Comparison of ENCODE assay signal across 30 cellular contexts in the genomic region with DNA sequence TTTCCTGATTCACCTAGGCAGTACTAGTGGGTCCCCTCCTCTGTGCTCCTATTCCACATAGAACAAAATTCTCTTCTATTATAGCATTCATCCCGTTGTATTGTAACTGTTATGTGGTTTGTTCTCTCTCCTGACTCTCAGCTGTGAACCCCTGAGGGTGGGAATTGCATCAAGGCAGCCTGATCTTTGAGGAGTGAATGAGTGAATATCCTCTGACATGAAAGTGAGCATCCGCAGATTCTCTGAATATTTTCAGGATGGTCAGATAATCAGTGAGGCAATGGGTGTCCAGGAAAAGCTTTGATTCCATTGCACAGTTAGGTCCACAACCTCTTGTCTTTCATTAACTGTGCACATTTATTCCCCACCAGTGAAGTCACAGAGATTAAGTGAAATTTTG.
"Had no signal": no experiment of that assay in that cellular context is flagged by ENCODE, and none has a peak within 500 bp of the region (broad histone marks: within the 10 kb centered on the region; RNA-seq: fewer than 3 reads in every experiment).

No MANE protein-coding gene starts in this region.

- ATAC-seq: esophagus mucosa; gastroesophageal sphincter; heart right ventricle; left cardiac atrium; left lung; mucosa of descending colon; natural killer cell treated with Interleukin-12 subunit alpha and Interleukin-12 subunit beta and Interleukin-15 and Interleukin-18, amount 100 ng/mL, for 72 hours; sciatic nerve; stimulated activated naive B cell treated with anti-CD40 and anti-IgM and Interleukin-4, amounts not matched to agents 10 μg/mL and 1 μg/mL and 100 μg/mL, for 72 hours; upper lobe of right lung had no signal

- H3K4me1 Mint-ChIP-seq: naive B cell; stimulated activated naive B cell treated with anti-CD40 and anti-IgM and Interleukin-4, amounts not matched to agents 10 μg/mL and 1 μg/mL and 100 μg/mL, for 72 hours had no signal

- H3K4me3 Mint-ChIP-seq: dendritic cell treated with granulocyte-macrophage colony-stimulating factor and Interleukin-4, amounts not matched to agents 40 ng/mL and 50 ng/mL, for 4 days; endodermal cell; mesothelial cell of epicardium; naive B cell; natural killer cell treated with Interleukin-12 subunit alpha and Interleukin-12 subunit beta and Interleukin-15 and Interleukin-18, amount 100 ng/mL, for 72 hours; neural crest cell; stimulated activated naive B cell treated with anti-CD40 and anti-IgM and Interleukin-4, amounts not matched to agents 10 μg/mL and 1 μg/mL and 100 μg/mL, for 72 hours; stimulated activated naive CD8-positive, alpha-beta T cell treated with anti-CD3 and anti-CD28 coated beads, Interleukin-15, Interleukin-2, amounts not matched to agents 100 ng/mL and 50 ng/mL, for 24 hours had no signal

- H3K9ac ChIP-seq: parathyroid adenoma had no signal

- H3K9me3 ChIP-seq: colonic mucosa, left lung, mucosa of descending colon, prostate gland, spleen, transverse colon, upper lobe of right lung, uterus had no signal

- H3K27me3 ChIP-seq: colonic mucosa, gastroesophageal sphincter, right atrium auricular region, transverse colon, upper lobe of right lung, uterus had no signal

- H3K36me3 ChIP-seq: colonic mucosa, gastroesophageal sphincter, heart right ventricle, left lung, prostate gland, right atrium auricular region, spleen, transverse colon, upper lobe of right lung, uterus had no signal

- H3K36me3 Mint-ChIP-seq: mesothelial cell of epicardium; naive B cell; natural killer cell treated with Interleukin-12 subunit alpha and Interleukin-12 subunit beta and Interleukin-15 and Interleukin-18, amount 100 ng/mL, for 72 hours; stimulated activated naive B cell treated with anti-CD40 and anti-IgM and Interleukin-4, amounts not matched to agents 10 μg/mL and 1 μg/mL and 100 μg/mL, for 72 hours had no signal

- H3K4me3 ChIP-seq: colonic mucosa, gastroesophageal sphincter, heart right ventricle, left lung, mucosa of descending colon, prostate gland, right atrium auricular region, spleen, transverse colon, upper lobe of right lung, uterus had no signal

- H3K9me3 Mint-ChIP-seq: dendritic cell treated with granulocyte-macrophage colony-stimulating factor and Interleukin-4, amounts not matched to agents 40 ng/mL and 50 ng/mL, for 4 days; mesothelial cell of epicardium; natural killer cell treated with Interleukin-12 subunit alpha and Interleukin-12 subunit beta and Interleukin-15 and Interleukin-18, amount 100 ng/mL, for 72 hours; neural crest cell; stimulated activated naive B cell treated with anti-CD40 and anti-IgM and Interleukin-4, amounts not matched to agents 10 μg/mL and 1 μg/mL and 100 μg/mL, for 72 hours; stimulated activated naive CD8-positive, alpha-beta T cell treated with anti-CD3 and anti-CD28 coated beads, Interleukin-15, Interleukin-2, amounts not matched to agents 100 ng/mL and 50 ng/mL, for 24 hours had no signal

- DNase-seq: colonic mucosa; effector CD8-positive, alpha-beta T cell; endodermal cell; foreskin fibroblast; heart right ventricle; hippocampal formation; left cardiac atrium; left lung; mesenchymal stem cell; mucosa of descending colon; naive B cell; spleen; stimulated activated CD4-positive, alpha-beta T cell treated with anti-CD3 and anti-CD28 coated beads, Interleukin-2, amount 100 ng/mL, for 48 hours; stimulated activated naive B cell treated with anti-CD40 and anti-IgM and Interleukin-4, amounts not matched to agents 10 μg/mL and 1 μg/mL and 100 μg/mL, for 72 hours; transverse colon; upper lobe of right lung; uterus had no signal

- H3K27ac ChIP-seq: colonic mucosa, epithelial cell of prostate, gastroesophageal sphincter, heart right ventricle, left lung, parathyroid adenoma, prostate gland, right atrium auricular region, spleen, transverse colon, upper lobe of right lung, uterus had no signal

- H3K79me2 ChIP-seq: parathyroid adenoma had no signal

- H3K27ac Mint-ChIP-seq: dendritic cell treated with granulocyte-macrophage colony-stimulating factor and Interleukin-4, amounts not matched to agents 40 ng/mL and 50 ng/mL, for 4 days; endodermal cell; mesothelial cell of epicardium; naive B cell; natural killer cell treated with Interleukin-12 subunit alpha and Interleukin-12 subunit beta and Interleukin-15 and Interleukin-18, amount 100 ng/mL, for 72 hours; stimulated activated naive B cell treated with anti-CD40 and anti-IgM and Interleukin-4, amounts not matched to agents 10 μg/mL and 1 μg/mL and 100 μg/mL, for 72 hours; stimulated activated naive CD8-positive, alpha-beta T cell treated with anti-CD3 and anti-CD28 coated beads, Interleukin-15, Interleukin-2, amounts not matched to agents 100 ng/mL and 50 ng/mL, for 24 hours had no signal

- FAIRE-seq: islet of Langerhans had no signal

- H2AFZ ChIP-seq: parathyroid adenoma had no signal

- H3K4me1 ChIP-seq: colonic mucosa, gastroesophageal sphincter, heart right ventricle, left lung, parathyroid adenoma, prostate gland, right atrium auricular region, spleen, upper lobe of right lung, uterus had no signal
